In genomic region chr16:23452221-23452571, GRCh38 we compare ENCODE assay signal across 7 cellular contexts. TPM values are rescaled to one million over a fixed set of nuclear protein-coding genes. Genes with fewer than 3 reads are reported as not detected.
A peak's percentile ranks its signal among the peaks of the same experiment; 100 is the strongest.
DNase-seq lines count a peak whose midpoint lies in the region; TF ChIP-seq lines count a peak whose summit lies in the region.

No MANE protein-coding gene starts in this region.

- peak overlapping the region; percentile 97 for H3K4me3 Mint-ChIP-seq in activated naive CD4-positive, alpha-beta T cell treated with anti-CD3 and anti-CD28 coated beads for 36 hours

- peak overlapping the region; percentile 86 for H3K27ac Mint-ChIP-seq in activated naive CD4-positive, alpha-beta T cell treated with anti-CD3 and anti-CD28 coated beads for 36 hours

- H3K4me3 ChIP-seq in HUES48 (ENCODE audit: low read depth, low read length) (peak overlapping the region; percentile 94), iPS-20b (ENCODE audit: low read length) (peak overlapping the region; percentile 87), stomach (peak overlapping the region; percentile 71 to 96 (median 89))

- peak overlapping the region; percentile 77; the same call in 1 of the 2 replicates for H3K9ac ChIP-seq in HUES48 (ENCODE audit: low read depth, low read length)
- H3K9ac ChIP-seq in iPS-20b (ENCODE audit: low read depth, low read length) = peak overlapping the region; percentile 86; the same call in 1 of the 2 replicates

- peak overlapping the region; percentile 94 for H3K27ac ChIP-seq in HUES48 (ENCODE audit: low read depth, low read length)
- no peak overlapping the region for H3K27ac ChIP-seq in iPS-20b (ENCODE audit: low read length)
- H3K27ac ChIP-seq in stomach = peak overlapping the region; percentile 81 to 90 (median 87)

- H3K4me1 ChIP-seq in HUES48 (ENCODE audit: control insufficient read depth, insufficient read depth, low read length) (no peaks in the 10 kb centered on the region), iPS-20b (ENCODE audit: insufficient read depth, low read length) (peaks cover 3% of the 10 kb centered on the region; the same call in 1 of the 2 replicates), stomach (peaks cover 24 to 67% (median 54%) of the 10 kb centered on the region in 4 donors)

- no peaks in the 10 kb centered on the region for H3K27me3 Mint-ChIP-seq in activated naive CD4-positive, alpha-beta T cell treated with anti-CD3 and anti-CD28 coated beads for 36 hours (ENCODE audit: low read depth)

- H3K27me3 ChIP-seq in HUES48 (ENCODE audit: control insufficient read depth, insufficient read depth, low read length) (no peaks in the 10 kb centered on the region), iPS-20b (ENCODE audit: insufficient read depth, low read length) (no peaks in the 10 kb centered on the region), stomach (no peaks in the 10 kb centered on the region)

- H3K36me3 Mint-ChIP-seq in activated naive CD4-positive, alpha-beta T cell treated with anti-CD3 and anti-CD28 coated beads for 36 hours (ENCODE audit: low read depth) = no peaks in the 10 kb centered on the region

- H3K9me3 Mint-ChIP-seq in activated naive CD4-positive, alpha-beta T cell treated with anti-CD3 and anti-CD28 coated beads for 36 hours = no peaks in the 10 kb centered on the region

- peaks cover 34% of the 10 kb centered on the region for H3K4me1 Mint-ChIP-seq in activated naive CD4-positive, alpha-beta T cell treated with anti-CD3 and anti-CD28 coated beads for 36 hours (ENCODE audit: low read depth)

- DNase-seq in activated naive CD4-positive, alpha-beta T cell treated with anti-CD3 and anti-CD28 coated beads for 36 hours = no peak
- no peak for DNase-seq in stomach
- DNase-seq in GM10248 (ENCODE audit: extremely low spot score) = no peak
- DNase-seq in NCI-H2029 treated with DMSO at 0.1 percent for 48 hours (lab: John Stamatoyannopoulos, UW) = no peak
- DNase-seq in hypothalamus (lab: John Stamatoyannopoulos, UW) = no peak

- no peak for TF ChIP-seq POLR2A in stomach (IDR thresholded peaks at IDR 0.05)

- no peak for TF ChIP-seq EP300 in stomach (IDR thresholded peaks at IDR 0.05)

- WGBS in stomach, 5 donors = 2 to 7% (median 5%) methylated on average over 10 of the region's 10 CpGs

- H3K36me3 ChIP-seq in HUES48 (ENCODE audit: control insufficient read depth, insufficient read depth, low read length) = no peaks in the 10 kb centered on the region
- H3K36me3 ChIP-seq in iPS-20b (ENCODE audit: insufficient read depth, low read depth, low read length) = no peaks in the 10 kb centered on the region
- peaks cover 0 to 6% (median 0%) of the 10 kb centered on the region in 4 donors for H3K36me3 ChIP-seq in stomach

- intact Hi-C loops in activated naive CD4-positive, alpha-beta T cell treated with anti-CD3 and anti-CD28 coated beads for 36 hours (cut with micrococcal nuclease) = loop anchor here (2.0 kb wide), 1 partner anchor 53 kb away; no protein-coding TSS in a partner anchor
- intact Hi-C loops in stomach (cut with DNase I; ENCODE audit: low total_unique reads) = no loop called here

- no peak for TF ChIP-seq CTCF in stomach (IDR thresholded peaks at IDR 0.05)
- TF ChIP-seq CTCF in GM10248 (IDR thresholded peaks at IDR 0.05; ENCODE audit: control extremely low read depth, extremely low read depth, low read depth, missing control alignments) = no peak

- POLR2A ChIA-PET in GM10248 (lab: Yijun Ruan, JAX) = interaction anchor here (0.7 kb wide), 1 partner anchor 299 kb away, joined by 3 read pairs; no protein-coding TSS in a partner anchor

- CTCF ChIA-PET in activated naive CD4-positive, alpha-beta T cell treated with anti-CD3 and anti-CD28 coated beads for 36 hours (lab: Charles Lee) = interaction anchor here (0.8 to 1.1 kb wide), 3 partner anchors 16 to 145 kb away, joined by 3 to 5 read pairs (median 4); no protein-coding TSS in a partner anchor
- CTCF ChIA-PET in GM10248 (lab: Yijun Ruan, JAX) = interaction anchor here (0.8 to 12.6 kb wide), 3 partner anchors 13 to 145 kb away, joined by 3 to 98 read pairs (median 3); no protein-coding TSS in a partner anchor

- H3K9me3 ChIP-seq in HUES48 (ENCODE audit: control insufficient read depth, insufficient read depth, low read length) (no peaks in the 10 kb centered on the region), iPS-20b (ENCODE audit: insufficient read depth, low read depth, low read length) (no peaks in the 10 kb centered on the region), stomach (no peaks in the 10 kb centered on the region)

RNA-seq across cellular contexts. Expression of gene COG7, which starts 0.8 kb away (rescaled TPM):
- total RNA-seq in activated naive CD4-positive, alpha-beta T cell treated with anti-CD3 and anti-CD28 coated beads for 36 hours = 10 to 100 TPM; 16.4 to 16.9 TPM
- 10 to 100 TPM; 17.4 to 80.5 (median 30.4) TPM for total RNA-seq in stomach
- polyA plus RNA-seq in stomach = 10 to 100 TPM; 11.0 to 25.7 (median 20.2) TPM

RNA-seq across cellular contexts. Expression of gene GGA2, which starts 58.1 kb away (rescaled TPM):
- 10 to 100 TPM; 53.0 to 62.7 TPM for total RNA-seq in activated naive CD4-positive, alpha-beta T cell treated with anti-CD3 and anti-CD28 coated beads for 36 hours
- total RNA-seq in stomach = 10 to 100 TPM; 22.0 to 62.5 (median 48.8) TPM
- polyA plus RNA-seq in stomach = 10 to 100 TPM; 17.6 to 28.9 (median 19.7) TPM
